Comparison of ENCODE assay signal across 31 cellular contexts in the genomic region with DNA sequence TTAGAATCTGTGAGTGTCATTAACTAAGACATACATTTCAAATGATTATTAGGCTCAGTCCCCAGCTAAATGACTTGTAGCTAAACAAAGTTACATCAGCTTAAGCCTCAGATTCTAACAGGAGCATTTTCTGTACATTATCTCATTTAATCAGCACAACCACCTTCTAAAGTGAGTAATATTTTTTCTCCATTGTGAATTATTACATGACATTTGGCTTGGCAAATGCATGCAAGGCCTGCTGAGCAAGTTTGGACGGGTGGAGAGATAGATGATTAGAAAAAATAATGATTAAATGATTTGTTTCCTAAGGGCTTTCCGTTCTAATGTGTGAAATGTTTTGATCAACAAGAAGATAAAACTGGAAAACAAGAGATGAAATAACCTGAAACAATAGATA.
"Had no signal": no experiment of that assay in that cellular context is flagged by ENCODE, and none has a peak within 500 bp of the region (broad histone marks: within the 10 kb centered on the region; RNA-seq: fewer than 3 reads in every experiment).

No MANE protein-coding gene starts in this region.

- H3K4me1 ChIP-seq: uterus had no signal

- FAIRE-seq: small intestine had no signal

- ATAC-seq: activated CD8-positive, alpha-beta T cell treated with anti-CD3 and anti-CD28 coated beads for 36 hours; activated naive CD4-positive, alpha-beta T cell treated with anti-CD3 and anti-CD28 coated beads, Interleukin-2, amount 50 U/mL, for 72 hours; gastrocnemius medialis; left cardiac atrium; psoas muscle; stimulated activated memory B cell treated with anti-CD40 and anti-IgM and Interleukin-4, amounts not matched to agents 10 μg/mL and 1 μg/mL and 100 μg/mL, for 72 hours; stimulated activated naive CD8-positive, alpha-beta T cell treated with anti-CD3 and anti-CD28 coated beads, Interleukin-15, amount 100 ng/mL, for 72 hours had no signal

- H3K4me3 ChIP-seq: cardiac muscle cell, coronary artery, dorsolateral prefrontal cortex, esophagus muscularis mucosa, gastrocnemius medialis, psoas muscle, sigmoid colon, uterus had no signal

- H3K27ac ChIP-seq: cardiac muscle cell, coronary artery, dorsolateral prefrontal cortex, esophagus muscularis mucosa, gastrocnemius medialis, neutrophil, parathyroid adenoma, psoas muscle, sigmoid colon, uterus had no signal

- H3K9ac ChIP-seq: parathyroid adenoma had no signal

- DNase-seq: activated B cell treated with CpG ODN at 0.5 μM for 24 hours; activated CD4-positive, alpha-beta T cell treated with anti-CD3 and anti-CD28 coated beads, Interleukin-2, amount 50 U/mL, for 1 hour; activated CD8-positive, alpha-beta T cell treated with anti-CD3 and anti-CD28 coated beads for 36 hours; activated naive CD4-positive, alpha-beta T cell; activated T-cell treated with anti-CD3 and anti-CD28 coated beads, Interleukin-2, amount 50 U/mL, for 48 hours; cerebellar nuclear complex; dorsolateral prefrontal cortex; effector memory CD4-positive, alpha-beta T cell; gastrocnemius medialis; glutamatergic neuron; islet precursor cell; left cardiac atrium; naive B cell; nephron progenitor cell; psoas muscle; sigmoid colon; small intestine; stimulated activated CD4-positive, alpha-beta T cell treated with anti-CD3 and anti-CD28 coated beads, Interleukin-1b, Interleukin-23, amount 100 ng/mL, for 48 hours; stimulated activated CD4-positive, alpha-beta T cell treated with anti-CD3 and anti-CD28 coated beads, Interleukin-4, amount 100 ng/mL, for 4 hours; stimulated activated CD8-positive, alpha-beta memory T cell treated with anti-CD3 and anti-CD28 coated beads, Interleukin-4, amount 100 ng/mL, for 48 hours; stimulated activated naive CD8-positive, alpha-beta T cell treated with anti-CD3 and anti-CD28 coated beads, Interleukin-15, amount 100 ng/mL, for 72 hours; substantia nigra; T-helper 1 cell; uterus had no signal

- H3K36me3 ChIP-seq: cardiac muscle cell, gastrocnemius medialis, neutrophil, uterus had no signal

- H2AFZ ChIP-seq: parathyroid adenoma had no signal

- H3K9me3 ChIP-seq: esophagus muscularis mucosa, gastrocnemius medialis, neutrophil, psoas muscle, sigmoid colon, uterus had no signal

- H3K27me3 ChIP-seq: cardiac muscle cell, dorsolateral prefrontal cortex, esophagus muscularis mucosa, gastrocnemius medialis, neutrophil, sigmoid colon, uterus had no signal
